ENCODE assay signal across 18 cellular contexts in genomic region chr9:88528356-88528755, GRCh38. TPM values are rescaled to one million over a fixed set of nuclear protein-coding genes. Genes with fewer than 3 reads are reported as not detected.
DNase-seq lines count a peak whose midpoint lies in the region; ATAC-seq, FAIRE-seq and TF ChIP-seq lines count a peak whose summit lies in the region.
"Had no signal": no experiment of that assay in that cellular context is flagged by ENCODE, and none has a peak within 500 bp of the region (broad histone marks: within the 10 kb centered on the region; RNA-seq: fewer than 3 reads in every experiment).

No MANE protein-coding gene starts in this region.

- DNase-seq in GM03348 (ENCODE audit: low spot score) (peak; percentile 52), cerebellar cortex (ENCODE audit: low spot score) (peak; percentile 12), fibroblast of villous mesenchyme (ENCODE audit: low read depth) (peak; percentile 57), stromal cell of bone marrow (ENCODE audit: low read depth) (peak; percentile 61), GM12891 (ENCODE audit: insufficient read length, low spot score) (no peak), NOMO-1 treated with dmso at 0.1 percent for 144 hours (lab: John Stamatoyannopoulos, UW; ENCODE audit: unreplicated experiment) (no peak), prostate gland (ENCODE audit: low spot score) (no peak)
- DNase-seq in naive thymus-derived CD4-positive, alpha-beta T cell, result no peak
- DNase-seq: AML-193, DMS79 treated with DMSO at 0.1 percent for 48 hours, H9, KBM-7, NCI-H1105 treated with DMSO at 0.1 percent for 48 hours, NCI-H1694, NCI-H2081 treated with DMSO at 0.1 percent for 48 hours, Right ventricle myocardium superior had no signal

- no peaks in the 10 kb centered on the region for H3K36me3 Mint-ChIP-seq in naive thymus-derived CD4-positive, alpha-beta T cell

- H3K4me3 Mint-ChIP-seq in naive thymus-derived CD4-positive, alpha-beta T cell, result no peak overlapping the region

- POLR2A ChIA-PET in naive thymus-derived CD4-positive, alpha-beta T cell (lab: Charles Lee), result no interaction called here

- H3K27me3 Mint-ChIP-seq in naive thymus-derived CD4-positive, alpha-beta T cell, result peaks cover 0 to 44% (median 11%) of the 10 kb centered on the region in 5 donors

- H3K36me3 ChIP-seq in naive thymus-derived CD4-positive, alpha-beta T cell (ENCODE audit: control insufficient read depth in 2 of 3, insufficient read depth in 3 of 3, low read length in 3 of 3), result no peaks in the 10 kb centered on the region
- no peaks in the 10 kb centered on the region for H3K36me3 ChIP-seq in prostate gland

- peak overlapping the region in 1 of 9 donors; percentile 16 for H3K27ac Mint-ChIP-seq in naive thymus-derived CD4-positive, alpha-beta T cell
- H3K27ac Mint-ChIP-seq: H9 had no signal

- CTCF ChIA-PET in naive thymus-derived CD4-positive, alpha-beta T cell (lab: Charles Lee), result interaction anchor here (0.6 kb wide), 1 partner anchor 1042 kb away, joined by 8 read pairs; no protein-coding TSS in a partner anchor

- FAIRE-seq in GM12891 (lab: Jason Lieb, UNC), result no peak

- H3K27ac ChIP-seq in naive thymus-derived CD4-positive, alpha-beta T cell (ENCODE audit: low read depth, low read length), result no peak overlapping the region
- no peak overlapping the region for H3K27ac ChIP-seq in prostate gland
- H3K27ac ChIP-seq: C4-2B had no signal

- H3K4me3 ChIP-seq in fibroblast of villous mesenchyme (ENCODE audit: low read depth, low read length) (no peak overlapping the region), prostate gland (no peak overlapping the region)
- no peak overlapping the region for H3K4me3 ChIP-seq in naive thymus-derived CD4-positive, alpha-beta T cell (ENCODE audit: low read length)

- H3K27me3 ChIP-seq in naive thymus-derived CD4-positive, alpha-beta T cell (ENCODE audit: control insufficient read depth in 2 of 2, insufficient read depth in 2 of 2, low read length in 2 of 2), result no peaks in the 10 kb centered on the region
- no peaks in the 10 kb centered on the region for H3K27me3 ChIP-seq in prostate gland (replicated peaks; ENCODE audit: insufficient read depth)

- peaks cover 0 to 2% (median 0%) of the 10 kb centered on the region in 11 donors for H3K9me3 Mint-ChIP-seq in naive thymus-derived CD4-positive, alpha-beta T cell

- 90% methylated on average over 2 of the region's 2 CpGs for WGBS in prostate gland

- ATAC-seq in naive thymus-derived CD4-positive, alpha-beta T cell, result no peak

- intact Hi-C loops in naive thymus-derived CD4-positive, alpha-beta T cell (cut with micrococcal nuclease), result no loop called here
- intact Hi-C loops in prostate gland (cut with DNase I), result no loop called here

- TF ChIP-seq POLR2A in GM12891 (IDR thresholded peaks at IDR 0.05; ENCODE audit: low read depth, low read length) (no peak), prostate gland (IDR thresholded peaks at IDR 0.05) (no peak)

- H3K4me1 Mint-ChIP-seq in naive thymus-derived CD4-positive, alpha-beta T cell, result peaks cover 2 to 14% (median 7%) of the 10 kb centered on the region in 7 donors

- H3K4me1 ChIP-seq in naive thymus-derived CD4-positive, alpha-beta T cell (ENCODE audit: control insufficient read depth in 2 of 2, insufficient read depth in 2 of 2, low read length in 2 of 2), result no peaks in the 10 kb centered on the region
- H3K4me1 ChIP-seq in prostate gland (replicated peaks), result no peaks in the 10 kb centered on the region

- H3K9me3 ChIP-seq in naive thymus-derived CD4-positive, alpha-beta T cell (ENCODE audit: control insufficient read depth in 2 of 3, low read length in 3 of 3), result no peaks in the 10 kb centered on the region
- H3K9me3 ChIP-seq in prostate gland, result no peaks in the 10 kb centered on the region

- no peak for TF ChIP-seq CTCF in fibroblast of villous mesenchyme (IDR thresholded peaks at IDR 0.05; ENCODE audit: insufficient read depth, low read depth, low read length)
- TF ChIP-seq CTCF in prostate gland (IDR thresholded peaks at IDR 0.05), result no peak

TF ChIP-seq in GM12891, 5 proteins besides CTCF, POLR2A, EP300 and RAD21:
- TF ChIP-seq POLR2AphosphoS5 (IDR thresholded peaks at IDR 0.05; ENCODE audit: low read depth, low read length) (no peak), TAF1 (IDR thresholded peaks at IDR 0.05; ENCODE audit: low read depth, low read length) (no peak), SPI1 (IDR thresholded peaks at IDR 0.05; ENCODE audit: low read depth, low read length) (no peak), POU2F2 (IDR thresholded peaks at IDR 0.05; ENCODE audit: low read depth, low read length) (no peak), PAX5 (IDR thresholded peaks at IDR 0.05; ENCODE audit: insufficient read depth, low read length, severe bottlenecking) (no peak)

RNA-seq across cellular contexts. Expression of gene NXNL2, which starts 6.6 kb away (rescaled TPM):
- total RNA-seq in fibroblast of villous mesenchyme (7.7 and 11.2 TPM in 2 replicates), prostate gland (1 to 10 TPM in 1 of 2 donors, under 1 TPM in 1; 0.68 to 1.9 TPM)
- total RNA-seq in naive thymus-derived CD4-positive, alpha-beta T cell, result not detected
- polyA plus RNA-seq in naive thymus-derived CD4-positive, alpha-beta T cell, result not detected
- polyA plus RNA-seq in GM12891 (2012; ENCODE audit: low read depth, missing spikeins), result not detected
- total RNA-seq: OCI-LY7, Right ventricle myocardium superior had no signal

Comparison
In these comparisons a context has a peak if more than half of its experiments do, and no peak if none do; other contexts are left out.
1. DNase-seq: peak in GM03348 (single experiment), cerebellar cortex (single experiment), fibroblast of villous mesenchyme (single experiment) and stromal cell of bone marrow (single experiment); none in naive thymus-derived CD4-positive, alpha-beta T cell (0 of 9), GM12891 (single experiment), NOMO-1 treated with dmso at 0.1 percent for 144 hours (single experiment) and prostate gland (single experiment).